ENCODE assay signal across 1 cellular context in genomic region chr3:179016979-179017670, GRCh38.
TF ChIP-seq lines count a peak whose summit lies in the region.

No MANE protein-coding gene starts in this region.

TF ChIP-seq in GM12878, 131 proteins besides CTCF, POLR2A, EP300 and RAD21 (continued from another document):
- TF ChIP-seq ZNF687 (IDR thresholded peaks at IDR 0.05) (no peak), ATF2 (IDR thresholded peaks at IDR 0.05; ENCODE audit: low read length) (peak; percentile 42; the same call in 1 of the 2 replicates), NBN (IDR thresholded peaks at IDR 0.05) (0 out of 2 replicates have a peak, but pooled peaks have one; percentile 14), RUNX3 (IDR thresholded peaks at IDR 0.05; ENCODE audit: low read length) (0 out of 2 replicates have a peak, but pooled peaks have one; percentile 14), ASH2L (IDR thresholded peaks at IDR 0.05; ENCODE audit: borderline replicate concordance, low read depth) (0 out of 2 replicates have a peak, but pooled peaks have one; percentile 69), CBX3 (IDR thresholded peaks at IDR 0.05; ENCODE audit: borderline replicate concordance, low read depth) (no peak), NFIC (IDR thresholded peaks at IDR 0.05; ENCODE audit: low read depth, low read length) (peak; percentile 53), PAX5 (IDR thresholded peaks at IDR 0.05; ENCODE audit: borderline replicate concordance, low read depth, low read length) (peak; percentile 69; the same call in 1 of the 2 replicates), RAD51 (IDR thresholded peaks at IDR 0.05) (peak; percentile 62; the same call in 1 of the 2 replicates), ATF7 (IDR thresholded peaks at IDR 0.05; ENCODE audit: low read depth) (peak; percentile 46; the same call in 1 of the 2 replicates), HCFC1 (IDR thresholded peaks at IDR 0.05; ENCODE audit: low read length) (no peak), IKZF2 (IDR thresholded peaks at IDR 0.05) (peak; percentile 41; a peak in 2 of 4 replicates)
